25 cellular contexts compared by ENCODE assay signal in the genomic region with DNA sequence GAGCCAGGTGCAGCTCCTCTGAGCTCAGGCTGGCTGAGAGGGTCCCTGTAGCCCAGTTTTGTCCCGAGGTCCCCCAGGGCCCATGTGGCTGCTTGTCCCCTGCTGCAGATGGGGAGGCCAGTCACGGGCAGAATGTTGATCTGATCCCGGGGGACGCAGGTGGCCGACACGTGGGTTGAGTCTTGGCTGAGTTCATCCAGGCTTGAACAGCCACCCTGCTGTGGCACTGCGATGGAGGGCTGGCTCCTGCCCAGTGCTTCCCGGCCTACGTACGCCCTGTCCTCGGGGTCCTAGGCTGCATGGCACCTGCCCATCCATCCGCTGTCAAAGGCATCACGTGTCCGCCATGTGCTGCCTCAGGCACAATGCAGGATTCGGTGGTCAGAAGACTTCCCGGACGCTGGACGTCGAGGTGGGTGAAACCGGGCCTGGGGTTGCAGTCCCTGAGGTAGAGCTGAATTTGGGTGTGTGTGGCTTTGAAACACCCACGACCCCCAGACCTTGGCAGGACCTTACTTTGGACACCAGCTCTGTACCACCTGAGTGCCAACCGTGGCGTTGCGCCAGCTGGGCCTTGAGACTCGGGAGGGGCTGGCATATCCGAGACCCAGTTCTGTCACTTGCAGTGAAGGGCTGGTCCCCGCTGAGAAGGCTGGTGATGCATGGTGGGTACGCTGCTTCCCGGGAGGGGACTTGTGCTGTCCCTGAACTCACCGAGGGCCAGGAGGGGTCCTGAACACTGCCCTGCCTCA. TPM values are rescaled to one million over a fixed set of nuclear protein-coding genes. Genes with fewer than 3 reads are reported as not detected.
DNase-seq lines count a peak whose midpoint lies in the region; ATAC-seq and TF ChIP-seq lines count a peak whose summit lies in the region.
"Had no signal": no experiment of that assay in that cellular context is flagged by ENCODE, and none has a peak within 500 bp of the region (broad histone marks: within the 10 kb centered on the region; RNA-seq: fewer than 3 reads in every experiment).

No MANE protein-coding gene starts in this region.

- intact Hi-C loops in dorsolateral prefrontal cortex (cut with DNase I) (no loop called here), psoas muscle (cut with DNase I) (loop anchor here in 1 of 2 donors (2.0 kb wide), 1 partner anchor 14 kb away; no protein-coding TSS in a partner anchor)

- H3K9me3 ChIP-seq in BE2C (no peaks in the 10 kb centered on the region), psoas muscle (no peaks in the 10 kb centered on the region), SJCRH30 (replicated peaks) (no peaks in the 10 kb centered on the region)
- H3K9me3 ChIP-seq: heart left ventricle, lower lobe of right lung had no signal

- H3K27ac ChIP-seq in dorsolateral prefrontal cortex (peak overlapping the region in 22 of 59 donors; percentile 5 to 72 (median 48)), psoas muscle (peak overlapping the region; percentile 50), SJCRH30 (no peak overlapping the region)
- H3K27ac ChIP-seq: brain microvascular endothelial cell, heart left ventricle, lower lobe of right lung had no signal

- ATAC-seq in psoas muscle = peak in 3 of 4 donors; percentile 25 to 53 (median 31)
- ATAC-seq in GM19452 (IDR thresholded peaks at IDR 0.05; ENCODE audit: unreplicated experiment) = no peak
- ATAC-seq: esophagus mucosa; heart left ventricle; lower lobe of right lung; Panc1; stimulated activated memory B cell treated with anti-CD40 and anti-IgM and Interleukin-4, amounts not matched to agents 10 μg/mL and 1 μg/mL and 100 μg/mL, for 72 hours had no signal

- H3K36me3 ChIP-seq in BE2C (no peaks in the 10 kb centered on the region), psoas muscle (ENCODE audit: insufficient read depth in 1 of 2, low read depth in 1 of 2) (no peaks in the 10 kb centered on the region), SJCRH30 (no peaks in the 10 kb centered on the region)
- H3K36me3 ChIP-seq: brain microvascular endothelial cell, heart left ventricle, lower lobe of right lung had no signal

- H3K4me3 ChIP-seq in BE2C (ENCODE audit: low read depth, low read length) = no peak overlapping the region
- no peak overlapping the region for H3K4me3 ChIP-seq in dorsolateral prefrontal cortex
- no peak overlapping the region for H3K4me3 ChIP-seq in psoas muscle
- no peak overlapping the region for H3K4me3 ChIP-seq in SJCRH30
- H3K4me3 ChIP-seq: heart left ventricle, lower lobe of right lung had no signal

- TF ChIP-seq CTCF in BE2C (IDR thresholded peaks at IDR 0.05; ENCODE audit: low read depth, low read length) = no peak
- no peak for TF ChIP-seq CTCF in dorsolateral prefrontal cortex (IDR thresholded peaks at IDR 0.05 in 54 of 56, conservative IDR thresholded peaks at IDR 0.05 in 2 of 56; ENCODE audit: low read depth in 1 of 56, partially characterized antibody in 56 of 56)
- no peak for TF ChIP-seq CTCF in psoas muscle (IDR thresholded peaks at IDR 0.05)

- no peaks in the 10 kb centered on the region for H3K27me3 ChIP-seq in BE2C
- H3K27me3 ChIP-seq in dorsolateral prefrontal cortex = no peaks in the 10 kb centered on the region
- no peaks in the 10 kb centered on the region for H3K27me3 ChIP-seq in psoas muscle (ENCODE audit: insufficient read depth in 3 of 3, low read length in 2 of 3)
- no peaks in the 10 kb centered on the region for H3K27me3 ChIP-seq in SJCRH30
- H3K27me3 ChIP-seq: brain microvascular endothelial cell, heart left ventricle had no signal

- peaks cover 37% of the 10 kb centered on the region for H3K4me1 ChIP-seq in BE2C
- H3K4me1 ChIP-seq in psoas muscle = peaks cover 100% of the 10 kb centered on the region
- no peaks in the 10 kb centered on the region for H3K4me1 ChIP-seq in SJCRH30

- 49 to 58% (median 50%) methylated on average over 29 to 30 of the region's 30 CpGs for WGBS in psoas muscle, 3 donors

- DNase-seq in BE2C = peak; percentile 42
- DNase-seq in NCI-H1092 treated with DMSO at 0.1 percent for 48 hours (lab: John Stamatoyannopoulos, UW) = peak; percentile 34
- peak in 6 of 10 donors; percentile 60 to 66 (median 62) for DNase-seq in dorsolateral prefrontal cortex
- DNase-seq in psoas muscle = no peak
- DNase-seq in SJCRH30 = no peak
- DNase-seq in kidney glomerular epithelial cell (lab: John Stamatoyannopoulos, UW) = no peak
- DNase-seq: activated CD4-positive, alpha-beta memory T cell treated with anti-CD3 and anti-CD28 coated beads, Interleukin-2, amount 10 ng/mL, durations not matched to agents 7 days and 5 days; activated CD8-positive, alpha-beta memory T cell treated with anti-CD3 and anti-CD28 coated beads, Interleukin-2, amount 50 U/mL, for 4 hours; activated naive CD4-positive, alpha-beta T cell treated with Interleukin-2 at 50 U/mL for 16 hours; AML-193; brain microvascular endothelial cell; CD8-positive, alpha-beta memory T cell; cerebellar nuclear complex; dermis blood vessel endothelial cell; heart left ventricle; lower lobe of right lung; NCI-H146; NCI-H2107; NCI-H510A; SHP77; stimulated activated CD4-positive, alpha-beta T cell treated with anti-CD3 and anti-CD28 coated beads, Interleukin-15, amount 100 ng/mL, for 24 hours had no signal

RNA-seq across cellular contexts. Expression of gene RXRA, which starts 22.3 kb away (rescaled TPM):
- 47.3 TPM for polyA plus RNA-seq in BE2C (2012; ENCODE audit: insufficient read depth, insufficient read length, low read depth)
- total RNA-seq in dorsolateral prefrontal cortex (100 to 1,000 TPM in 4 of 120 experiments, 10 to 100 TPM in 116; 32.1 to 133 (median 55.1) TPM), psoas muscle (100 to 1,000 TPM in 3 of 4 donors, 10 to 100 TPM in 1; 84.3 to 192 (median 147) TPM)
- polyA plus RNA-seq in psoas muscle = 100 to 1,000 TPM in 1 of 3 donors, 10 to 100 TPM in 2; 37.7 to 156 (median 76.4) TPM
- 37.0 and 39.1 TPM in 2 replicates for total RNA-seq in SJCRH30 (2014; rRNA removed; shearing (Covaris generic))

Comparison
In these comparisons a context has a peak if more than half of its experiments do, and no peak if none do; other contexts are left out.
1. DNase-seq: peak in BE2C (single experiment), NCI-H1092 treated with DMSO at 0.1 percent for 48 hours (single experiment) and dorsolateral prefrontal cortex (6 of 10); none in psoas muscle (0 of 2), SJCRH30 (0 of 2) and kidney glomerular epithelial cell (single experiment).